ENCODE assay signal across 13 cellular contexts in the genomic region with DNA sequence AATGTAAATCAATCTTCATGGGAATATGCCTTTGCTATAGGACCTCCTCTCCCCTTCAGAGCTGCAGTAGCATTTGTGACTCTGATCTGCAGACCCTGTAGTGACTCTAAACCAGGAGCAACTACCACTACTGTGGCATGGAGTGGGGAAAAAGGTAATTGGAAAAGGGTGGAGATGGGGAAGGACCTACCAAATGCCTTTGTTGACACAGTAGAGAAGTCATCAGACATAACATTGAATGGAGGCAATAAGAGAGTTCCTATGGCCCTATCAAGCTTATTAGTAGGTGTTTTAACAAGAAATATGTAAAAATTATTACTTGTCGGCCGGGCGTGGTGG. TPM values are rescaled to one million over a fixed set of nuclear protein-coding genes. Genes with fewer than 3 reads are reported as not detected.
DNase-seq lines count a peak whose midpoint lies in the region; ATAC-seq, FAIRE-seq and TF ChIP-seq lines count a peak whose summit lies in the region.
"Had no signal": no experiment of that assay in that cellular context is flagged by ENCODE, and none has a peak within 500 bp of the region (broad histone marks: within the 10 kb centered on the region; RNA-seq: fewer than 3 reads in every experiment).

No MANE protein-coding gene starts in this region.

- POLR2A ChIA-PET in CD4-positive, alpha-beta T cell (lab: Charles Lee), result interaction anchor here (1.2 to 1.6 kb wide), 2 partner anchors 84 to 156 kb away, joined by 3 to 7 read pairs; partner anchors contain the start of gene GPANK1

- no peak for DNase-seq in CD4-positive, alpha-beta T cell
- DNase-seq in NCI-H69 (lab: John Stamatoyannopoulos, UW) (peak; percentile 33), esophagus muscularis mucosa (ENCODE audit: extremely low spot score) (no peak), osteocyte (ENCODE audit: extremely low spot score, unreplicated experiment) (no peak), aorta (no peak), NCI-H2081 treated with DMSO at 0.1 percent for 48 hours (lab: John Stamatoyannopoulos, UW) (no peak), HTR-8/SVneo (ENCODE audit: insufficient read length, low spot score) (no peak)
- DNase-seq: brain microvascular endothelial cell, DMS153, islet precursor cell, NCI-H2171 treated with DMSO at 0.1 percent for 48 hours, SHP77 treated with DMSO at 0.1 percent for 48 hours had no signal

- peak overlapping the region; percentile 71 for H3K27ac Mint-ChIP-seq in CD4-positive, alpha-beta T cell
- H3K27ac Mint-ChIP-seq in osteocyte (ENCODE audit: unreplicated experiment), result peak overlapping the region; percentile 3

- TF ChIP-seq EP300 in esophagus muscularis mucosa (IDR thresholded peaks at IDR 0.05), result no peak

- ATAC-seq in CD4-positive, alpha-beta T cell (ENCODE audit: poor library complexity), result no peak
- ATAC-seq in GM21360 (IDR thresholded peaks at IDR 0.05; ENCODE audit: unreplicated experiment) (no peak), aorta (ENCODE audit: low FRiP score) (no peak)

- peaks cover 47% of the 10 kb centered on the region for H3K4me1 Mint-ChIP-seq in CD4-positive, alpha-beta T cell (ENCODE audit: low read depth)
- H3K4me1 Mint-ChIP-seq in osteocyte (ENCODE audit: unreplicated experiment), result peaks cover 34% of the 10 kb centered on the region

- peak overlapping the region; percentile 88 for H3K4me3 Mint-ChIP-seq in CD4-positive, alpha-beta T cell
- H3K4me3 Mint-ChIP-seq in osteocyte (ENCODE audit: unreplicated experiment), result no peak overlapping the region

- H3K36me3 ChIP-seq in esophagus muscularis mucosa (no peaks in the 10 kb centered on the region), aorta (ENCODE audit: control insufficient read depth in 1 of 2, insufficient read depth in 2 of 2, low read length in 1 of 2) (no peaks in the 10 kb centered on the region)
- H3K36me3 ChIP-seq: brain microvascular endothelial cell had no signal

- TF ChIP-seq POLR2A in esophagus muscularis mucosa (IDR thresholded peaks at IDR 0.05; ENCODE audit: low read depth), result no peak

- peak overlapping the region; percentile 2 for H3K27ac ChIP-seq in CD4-positive, alpha-beta T cell (ENCODE audit: low read depth, low read length)
- peak overlapping the region; percentile 92 to 97 (median 96) for H3K27ac ChIP-seq in esophagus muscularis mucosa (replicated peaks in 1 of 4)
- peak overlapping the region in 1 of 2 donors; percentile 50 for H3K27ac ChIP-seq in aorta (ENCODE audit: low read depth in 1 of 2, low read length in 2 of 2)
- H3K27ac ChIP-seq: brain microvascular endothelial cell had no signal

- peak overlapping the region in 1 of 4 donors; percentile 56 for H3K4me3 ChIP-seq in esophagus muscularis mucosa
- H3K4me3 ChIP-seq in aorta (ENCODE audit: low read length in 2 of 2), result no peak overlapping the region

- CTCF ChIA-PET in CD4-positive, alpha-beta T cell (lab: Charles Lee), result interaction anchor here (0.7 to 1.3 kb wide), 4 partner anchors 10 to 275 kb away, joined by 3 to 10 read pairs (median 4); no protein-coding TSS in a partner anchor

- no peaks in the 10 kb centered on the region for H3K27me3 Mint-ChIP-seq in CD4-positive, alpha-beta T cell
- H3K27me3 Mint-ChIP-seq in osteocyte (ENCODE audit: unreplicated experiment), result no peaks in the 10 kb centered on the region

- H3K9me3 ChIP-seq in CD4-positive, alpha-beta T cell (ENCODE audit: control insufficient read depth, low read length), result no peaks in the 10 kb centered on the region
- H3K9me3 ChIP-seq in esophagus muscularis mucosa (no peaks in the 10 kb centered on the region), aorta (ENCODE audit: control insufficient read depth, low read length) (no peaks in the 10 kb centered on the region)

- WGBS in esophagus muscularis mucosa, result 96% methylated on average over 3 of the region's 3 CpGs
- WGBS in aorta, 2 donors, result 93 to 96% methylated on average over 3 of the region's 3 CpGs

- intact Hi-C loops in CD4-positive, alpha-beta T cell (cut with DNase I, micrococcal nuclease), result loop anchor here in 1 of 2 experiments (2.0 kb wide), 1 partner anchor 91 kb away; the partner anchor contains the start of gene DDAH2
- intact Hi-C loops in esophagus muscularis mucosa (cut with DNase I) (no loop called here), aorta (cut with DNase I) (no loop called here)

- H3K9me3 Mint-ChIP-seq in CD4-positive, alpha-beta T cell, result no peaks in the 10 kb centered on the region
- no peaks in the 10 kb centered on the region for H3K9me3 Mint-ChIP-seq in osteocyte (ENCODE audit: unreplicated experiment)

- H3K27me3 ChIP-seq in CD4-positive, alpha-beta T cell (ENCODE audit: control insufficient read depth, insufficient read depth, low read length), result no peaks in the 10 kb centered on the region
- no peaks in the 10 kb centered on the region for H3K27me3 ChIP-seq in esophagus muscularis mucosa
- no peaks in the 10 kb centered on the region for H3K27me3 ChIP-seq in aorta (ENCODE audit: control insufficient read depth in 1 of 2, insufficient read depth in 2 of 2, low read length in 1 of 2)
- H3K27me3 ChIP-seq: brain microvascular endothelial cell had no signal

- H3K4me1 ChIP-seq in esophagus muscularis mucosa (peaks cover 50 to 72% (median 71%) of the 10 kb centered on the region in 4 donors), aorta (ENCODE audit: control insufficient read depth in 1 of 2, insufficient read depth in 2 of 2, low read length in 2 of 2) (no peaks in the 10 kb centered on the region)

- no peak for TF ChIP-seq CTCF in CD4-positive, alpha-beta T cell (IDR thresholded peaks at IDR 0.05)
- TF ChIP-seq CTCF in esophagus muscularis mucosa (IDR thresholded peaks at IDR 0.05) (no peak), osteocyte (IDR thresholded peaks at IDR 0.05) (no peak)

- peaks cover 13% of the 10 kb centered on the region for H3K36me3 Mint-ChIP-seq in CD4-positive, alpha-beta T cell (ENCODE audit: low read depth)
- no peaks in the 10 kb centered on the region for H3K36me3 Mint-ChIP-seq in osteocyte (ENCODE audit: unreplicated experiment)

- no peak for FAIRE-seq in HTR-8/SVneo (lab: Jason Lieb, UNC)

RNA-seq across cellular contexts. Expression of gene HSPA1A, which starts 4.7 kb away (rescaled TPM):
- 1 to 10 TPM; 8.1 to 9.8 TPM for total RNA-seq in CD4-positive, alpha-beta T cell
- total RNA-seq in esophagus muscularis mucosa, result 100 to 1,000 TPM; 235 to 451 (median 370) TPM
- total RNA-seq in osteocyte, result 19.7 and 24.8 TPM in 2 replicates
- 100 to 1,000 TPM; 194 to 454 TPM for total RNA-seq in aorta
- polyA plus RNA-seq in aorta, result 10 to 100 TPM; 55.1 to 98.7 TPM

RNA-seq across cellular contexts. Expression of gene HSPA1L, which starts 4.9 kb away (rescaled TPM):
- 1 to 10 TPM; 1.7 to 1.8 TPM for total RNA-seq in CD4-positive, alpha-beta T cell
- total RNA-seq in esophagus muscularis mucosa, result 1 to 10 TPM; 1.2 to 3.7 (median 2.6) TPM
- 1.1 and 1.7 TPM in 2 replicates for total RNA-seq in osteocyte
- 1 to 10 TPM; 1.9 TPM for total RNA-seq in aorta
- polyA plus RNA-seq in aorta, result 1 to 10 TPM; 1.3 to 2.1 TPM

RNA-seq across cellular contexts. Expression of gene HSPA1B, which starts 7.5 kb away (rescaled TPM):
- 1 to 10 TPM; 8.3 to 9.8 TPM for total RNA-seq in CD4-positive, alpha-beta T cell
- total RNA-seq in esophagus muscularis mucosa (100 to 1,000 TPM; 120 to 315 (median 274) TPM), osteocyte (65.5 and 65.8 TPM in 2 replicates), aorta (100 to 1,000 TPM; 155 to 332 TPM)
- polyA plus RNA-seq in aorta, result 10 to 100 TPM; 23.2 to 61.1 TPM

RNA-seq across cellular contexts. Expression of gene LSM2, which starts 13.3 kb away (rescaled TPM):
- 10 to 100 TPM; 12.6 to 13.7 TPM for total RNA-seq in CD4-positive, alpha-beta T cell
- total RNA-seq in esophagus muscularis mucosa (10 to 100 TPM; 24.2 to 41.5 (median 32.9) TPM), osteocyte (50.6 and 54.3 TPM in 2 replicates), aorta (10 to 100 TPM; 32.4 to 33.4 TPM)
- polyA plus RNA-seq in aorta, result 10 to 100 TPM; 41.7 to 42.2 TPM

RNA-seq across cellular contexts. Expression of gene VARS1, which starts 24.5 kb away (rescaled TPM):
- 10 to 100 TPM; 43.9 to 44.2 TPM for total RNA-seq in CD4-positive, alpha-beta T cell
- total RNA-seq in esophagus muscularis mucosa, result 10 to 100 TPM; 25.0 to 53.2 (median 34.8) TPM
- 73.0 and 73.4 TPM in 2 replicates for total RNA-seq in osteocyte
- total RNA-seq in aorta, result 10 to 100 TPM; 44.4 to 49.6 TPM
- polyA plus RNA-seq in aorta, result 10 to 100 TPM in 1 of 2 donors, 1 to 10 TPM in 1; 9.8 to 26.4 TPM
